ENCODE assay signal across 8 cellular contexts in genomic region chr2:199850718-199851498, GRCh38. TPM values are rescaled to one million over a fixed set of nuclear protein-coding genes. Genes with fewer than 3 reads are reported as not detected.
A peak's percentile ranks its signal among the peaks of the same experiment; 100 is the strongest.
DNase-seq lines count a peak whose midpoint lies in the region; ATAC-seq and TF ChIP-seq lines count a peak whose summit lies in the region.

TSS of gene FTCDNL1 (minus strand) at chr2:199851192. CDS start at chr2:199848962, 2,230 bp downstream.

- intact Hi-C loops in dendritic cell treated with granulocyte-macrophage colony-stimulating factor and Interleukin-4, amounts not matched to agents 40 ng/mL and 50 ng/mL, for 4 days (cut with micrococcal nuclease): loop anchor here (2.0 to 10.0 kb wide), 2 partner anchors 60 to 396 kb away; partner anchors contain the start of genes C2orf69 and SATB2
- intact Hi-C loops in lower lobe of right lung (cut with DNase I): no loop called here

- CTCF ChIA-PET in activated CD4-positive, alpha-beta T cell treated with anti-CD3 and anti-CD28 coated beads, Interleukin-2, amount 10 ng/mL, durations not matched to agents 7 days and 5 days (lab: Charles Lee): interaction anchor here (1.4 kb wide), 1 partner anchor 11 kb away, joined by 4 read pairs; no protein-coding TSS in a partner anchor

- TF ChIP-seq CTCF in AG10803 (conservative IDR thresholded peaks at IDR 0.05; ENCODE audit: low read length) (peak; percentile 74), lower lobe of right lung (IDR thresholded peaks at IDR 0.05) (peak; percentile 48)

- ATAC-seq in GM18870 (IDR thresholded peaks at IDR 0.05; ENCODE audit: unreplicated experiment): peak; percentile 87
- ATAC-seq in HG03097 (IDR thresholded peaks at IDR 0.05; ENCODE audit: low FRiP score, unreplicated experiment): peak; percentile 92
- peak; percentile 97 for ATAC-seq in lower lobe of right lung

- H3K9me3 Mint-ChIP-seq in activated CD4-positive, alpha-beta T cell treated with anti-CD3 and anti-CD28 coated beads, Interleukin-2, amount 10 ng/mL, durations not matched to agents 7 days and 5 days: no peaks in the 10 kb centered on the region
- H3K9me3 Mint-ChIP-seq in dendritic cell treated with granulocyte-macrophage colony-stimulating factor and Interleukin-4, amounts not matched to agents 40 ng/mL and 50 ng/mL, for 4 days: peaks cover 7% of the 10 kb centered on the region

- POLR2A ChIA-PET in activated CD4-positive, alpha-beta T cell treated with anti-CD3 and anti-CD28 coated beads, Interleukin-2, amount 10 ng/mL, durations not matched to agents 7 days and 5 days (lab: Charles Lee): no interaction called here

- peak within 1 kb of the TSS; percentile 90 for H3K27ac Mint-ChIP-seq in activated CD4-positive, alpha-beta T cell treated with anti-CD3 and anti-CD28 coated beads, Interleukin-2, amount 10 ng/mL, durations not matched to agents 7 days and 5 days
- peak within 1 kb of the TSS; percentile 99 for H3K27ac Mint-ChIP-seq in dendritic cell treated with granulocyte-macrophage colony-stimulating factor and Interleukin-4, amounts not matched to agents 40 ng/mL and 50 ng/mL, for 4 days

- peaks cover 5% of the 10 kb centered on the region for H3K4me1 Mint-ChIP-seq in activated CD4-positive, alpha-beta T cell treated with anti-CD3 and anti-CD28 coated beads, Interleukin-2, amount 10 ng/mL, durations not matched to agents 7 days and 5 days
- H3K4me1 Mint-ChIP-seq in dendritic cell treated with granulocyte-macrophage colony-stimulating factor and Interleukin-4, amounts not matched to agents 40 ng/mL and 50 ng/mL, for 4 days (ENCODE audit: low read depth): peaks cover 5% of the 10 kb centered on the region

- no peaks in the 10 kb centered on the region for H3K9me3 ChIP-seq in lower lobe of right lung

- H3K27ac ChIP-seq in lower lobe of right lung: peak within 1 kb of the TSS; percentile 68

- H3K27me3 Mint-ChIP-seq in activated CD4-positive, alpha-beta T cell treated with anti-CD3 and anti-CD28 coated beads, Interleukin-2, amount 10 ng/mL, durations not matched to agents 7 days and 5 days: peaks cover 12% of the 10 kb centered on the region
- no peaks in the 10 kb centered on the region for H3K27me3 Mint-ChIP-seq in dendritic cell treated with granulocyte-macrophage colony-stimulating factor and Interleukin-4, amounts not matched to agents 40 ng/mL and 50 ng/mL, for 4 days

- H3K4me3 ChIP-seq in AG10803 (ENCODE audit: low read length) (peak within 1 kb of the TSS; percentile 74), lower lobe of right lung (peak within 1 kb of the TSS; percentile 67)

- peak within 1 kb of the TSS; percentile 88 for H3K4me3 Mint-ChIP-seq in activated CD4-positive, alpha-beta T cell treated with anti-CD3 and anti-CD28 coated beads, Interleukin-2, amount 10 ng/mL, durations not matched to agents 7 days and 5 days
- peak within 1 kb of the TSS; percentile 84 for H3K4me3 Mint-ChIP-seq in dendritic cell treated with granulocyte-macrophage colony-stimulating factor and Interleukin-4, amounts not matched to agents 40 ng/mL and 50 ng/mL, for 4 days

- no peaks in the 10 kb centered on the region for H3K36me3 Mint-ChIP-seq in activated CD4-positive, alpha-beta T cell treated with anti-CD3 and anti-CD28 coated beads, Interleukin-2, amount 10 ng/mL, durations not matched to agents 7 days and 5 days (ENCODE audit: low read depth)
- H3K36me3 Mint-ChIP-seq in dendritic cell treated with granulocyte-macrophage colony-stimulating factor and Interleukin-4, amounts not matched to agents 40 ng/mL and 50 ng/mL, for 4 days (ENCODE audit: low read depth): peaks cover 25% of the 10 kb centered on the region

- DNase-seq in AG10803 (ENCODE audit: low read depth): peak; percentile 51
- peak; percentile 30 for DNase-seq in NCI-H345 treated with DMSO at 0.1 percent for 48 hours (lab: John Stamatoyannopoulos, UW; ENCODE audit: unreplicated experiment)
- DNase-seq in activated CD4-positive, alpha-beta T cell treated with anti-CD3 and anti-CD28 coated beads, Interleukin-2, amount 10 ng/mL, durations not matched to agents 7 days and 5 days: peak; percentile 75
- peak; percentile 87 for DNase-seq in lower lobe of right lung
- peak; percentile 44 to 73 (median 51) for DNase-seq in stimulated activated CD4-positive, alpha-beta T cell treated with anti-CD3 and anti-CD28 coated beads, TNF-alpha, amount 100 ng/mL, for 48 hours (ENCODE audit: low read depth in 3 of 3)

- no peaks in the 10 kb centered on the region for H3K36me3 ChIP-seq in lower lobe of right lung

- no peaks in the 10 kb centered on the region for H3K4me1 ChIP-seq in lower lobe of right lung

- no peaks in the 10 kb centered on the region for H3K27me3 ChIP-seq in lower lobe of right lung (ENCODE audit: low read depth)

RNA-seq across cellular contexts. Expression of gene FTCDNL1, which starts in this region (rescaled TPM):
- total RNA-seq in activated CD4-positive, alpha-beta T cell treated with anti-CD3 and anti-CD28 coated beads, Interleukin-2, amount 10 ng/mL, durations not matched to agents 7 days and 5 days: 1 to 10 TPM; 2.3 to 2.4 TPM
- total RNA-seq in lower lobe of right lung: 3.7 TPM

Comparison
In these comparisons a context has a peak if more than half of its experiments do, and no peak if none do; other contexts are left out.
1. Peak in every context shown above with its lines: DNase-seq, ATAC-seq, H3K4me3 ChIP-seq and H3K27ac ChIP-seq.
2. DNase-seq: peak in every context shown above with its lines; median percentile 87 in lower lobe of right lung; 75 in activated CD4-positive, alpha-beta T cell treated with anti-CD3 and anti-CD28 coated beads, Interleukin-2, amount 10 ng/mL, durations not matched to agents 7 days and 5 days; 51 in AG10803; 51 in stimulated activated CD4-positive, alpha-beta T cell treated with anti-CD3 and anti-CD28 coated beads, TNF-alpha, amount 100 ng/mL, for 48 hours; 30 in NCI-H345 treated with DMSO at 0.1 percent for 48 hours.